ENCODE assay signal across 9 cellular contexts in genomic region chr6:30101939-30102700, GRCh38. TPM values are rescaled to one million over a fixed set of nuclear protein-coding genes. Genes with fewer than 3 reads are reported as not detected.
DNase-seq lines count a peak whose midpoint lies in the region; ATAC-seq and TF ChIP-seq lines count a peak whose summit lies in the region.
"Had no signal": no experiment of that assay in that cellular context is flagged by ENCODE, and none has a peak within 500 bp of the region (broad histone marks: within the 10 kb centered on the region; RNA-seq: fewer than 3 reads in every experiment).

No MANE protein-coding gene starts in this region.

- H3K4me3 Mint-ChIP-seq in natural killer cell: peak overlapping the region; percentile 73
- peak overlapping the region; percentile 83 to 85 for H3K4me3 Mint-ChIP-seq in stimulated activated naive B cell treated with anti-CD40 and anti-IgM and Interleukin-4, amounts not matched to agents 10 μg/mL and 1 μg/mL and 100 μg/mL, for 72 hours

- peaks cover 45 to 53% of the 10 kb centered on the region in 2 donors for H3K27me3 Mint-ChIP-seq in natural killer cell (ENCODE audit: low read depth in 2 of 2)
- peaks cover 57 to 65% of the 10 kb centered on the region in 2 donors for H3K27me3 Mint-ChIP-seq in stimulated activated naive B cell treated with anti-CD40 and anti-IgM and Interleukin-4, amounts not matched to agents 10 μg/mL and 1 μg/mL and 100 μg/mL, for 72 hours

- peak overlapping the region; percentile 73 for H3K27ac ChIP-seq in RWPE1
- H3K27ac ChIP-seq: C4-2B had no signal

- peak; percentile 66 to 67 (median 66) for ATAC-seq in natural killer cell
- ATAC-seq in stimulated activated naive B cell treated with anti-CD40 and anti-IgM and Interleukin-4, amounts not matched to agents 10 μg/mL and 1 μg/mL and 100 μg/mL, for 72 hours (replicated peaks): peak; percentile 55 to 62

- POLR2A ChIA-PET in RWPE1 (lab: Yijun Ruan, JAX; ENCODE audit: low non-redundant PET): interaction anchor here (0.7 to 1.4 kb wide), 4 partner anchors 28 to 41 kb away, joined by 3 to 9 read pairs (median 4); partner anchors contain the start of genes POLR1H and PPP1R11

- peak overlapping the region in 1 of 2 donors; percentile 80 for H3K27ac Mint-ChIP-seq in natural killer cell
- H3K27ac Mint-ChIP-seq in stimulated activated naive B cell treated with anti-CD40 and anti-IgM and Interleukin-4, amounts not matched to agents 10 μg/mL and 1 μg/mL and 100 μg/mL, for 72 hours: no peak overlapping the region

- CTCF ChIA-PET in RWPE1 (lab: Yijun Ruan, JAX): interaction anchor here (0.6 to 1.6 kb wide), 4 partner anchors 29 to 254 kb away, joined by 4 to 8 read pairs (median 7); no protein-coding TSS in a partner anchor

- peak; percentile 17 for DNase-seq in NCI-H1105 treated with DMSO at 0.1 percent for 48 hours (lab: John Stamatoyannopoulos, UW)
- DNase-seq in NCI-H1105 (lab: John Stamatoyannopoulos, UW): no peak
- peak; percentile 75 for DNase-seq in HS-27A (ENCODE audit: low read depth)
- DNase-seq in RWPE1 (ENCODE audit: low spot score): peak; percentile 93
- peak; percentile 90 for DNase-seq in activated effector memory CD4-positive, alpha-beta T cell treated with anti-CD3 and anti-CD28 coated beads, Interleukin-2, amount 50 U/mL, for 16 hours
- peak; percentile 77 for DNase-seq in fibroblast of the aortic adventitia (ENCODE audit: low read depth)
- DNase-seq in natural killer cell: peak; percentile 55
- DNase-seq in stimulated activated naive B cell treated with anti-CD40 and anti-IgM and Interleukin-4, amounts not matched to agents 10 μg/mL and 1 μg/mL and 100 μg/mL, for 72 hours: peak; percentile 35

- peak overlapping the region; percentile 63 for H3K4me3 ChIP-seq in fibroblast of the aortic adventitia (ENCODE audit: low read depth, low read length)

- TF ChIP-seq CTCF in RWPE1 (conservative IDR thresholded peaks at IDR 0.05; ENCODE audit: low read depth) (no peak), fibroblast of the aortic adventitia (IDR thresholded peaks at IDR 0.05; ENCODE audit: insufficient read depth, low read length) (no peak), natural killer cell (IDR thresholded peaks at IDR 0.05) (no peak)

- H3K9me3 Mint-ChIP-seq in natural killer cell: no peaks in the 10 kb centered on the region
- H3K9me3 Mint-ChIP-seq in stimulated activated naive B cell treated with anti-CD40 and anti-IgM and Interleukin-4, amounts not matched to agents 10 μg/mL and 1 μg/mL and 100 μg/mL, for 72 hours: no peaks in the 10 kb centered on the region

- intact Hi-C loops in natural killer cell (cut with micrococcal nuclease): loop anchor here (5.0 kb wide), 1 partner anchor 295 kb away; no protein-coding TSS in a partner anchor

- H3K36me3 Mint-ChIP-seq in natural killer cell: no peaks in the 10 kb centered on the region
- no peaks in the 10 kb centered on the region for H3K36me3 Mint-ChIP-seq in stimulated activated naive B cell treated with anti-CD40 and anti-IgM and Interleukin-4, amounts not matched to agents 10 μg/mL and 1 μg/mL and 100 μg/mL, for 72 hours

- H3K4me1 Mint-ChIP-seq in natural killer cell: peaks cover 34 to 37% of the 10 kb centered on the region in 2 donors
- peaks cover 35 to 38% of the 10 kb centered on the region in 2 donors for H3K4me1 Mint-ChIP-seq in stimulated activated naive B cell treated with anti-CD40 and anti-IgM and Interleukin-4, amounts not matched to agents 10 μg/mL and 1 μg/mL and 100 μg/mL, for 72 hours

RNA-seq across cellular contexts. Expression of gene TRIM31, which starts 10.8 kb away (rescaled TPM):
- total RNA-seq in fibroblast of the aortic adventitia (ENCODE audit: low replicate concordance) (not detected in 2 replicates), natural killer cell (not detected)

RNA-seq across cellular contexts. Expression of gene RNF39, which starts 26.6 kb away (rescaled TPM):
- total RNA-seq in fibroblast of the aortic adventitia (ENCODE audit: low replicate concordance) (not detected in 2 replicates), natural killer cell (not detected)

RNA-seq across cellular contexts. Expression of gene TRIM40, which starts 33.8 kb away (rescaled TPM):
- total RNA-seq in fibroblast of the aortic adventitia (ENCODE audit: low replicate concordance) (not detected in 2 replicates), natural killer cell (under 1 TPM in 2 of 3 donors, not detected in 1; 0.26 to 0.30 TPM)

RNA-seq across cellular contexts. Expression of gene PPP1R11, which starts 35.1 kb away (rescaled TPM):
- total RNA-seq in fibroblast of the aortic adventitia (ENCODE audit: low replicate concordance) (19.0 and 52.5 TPM in 2 replicates), natural killer cell (10 to 100 TPM; 52.9 to 75.3 (median 61.1) TPM)

RNA-seq across cellular contexts. Expression of gene POLR1H, which starts 41.1 kb away (rescaled TPM):
- 11.0 and 18.3 TPM in 2 replicates for total RNA-seq in fibroblast of the aortic adventitia (ENCODE audit: low replicate concordance)
- 10 to 100 TPM; 21.0 to 36.2 (median 28.5) TPM for total RNA-seq in natural killer cell
